In the genomic region with DNA sequence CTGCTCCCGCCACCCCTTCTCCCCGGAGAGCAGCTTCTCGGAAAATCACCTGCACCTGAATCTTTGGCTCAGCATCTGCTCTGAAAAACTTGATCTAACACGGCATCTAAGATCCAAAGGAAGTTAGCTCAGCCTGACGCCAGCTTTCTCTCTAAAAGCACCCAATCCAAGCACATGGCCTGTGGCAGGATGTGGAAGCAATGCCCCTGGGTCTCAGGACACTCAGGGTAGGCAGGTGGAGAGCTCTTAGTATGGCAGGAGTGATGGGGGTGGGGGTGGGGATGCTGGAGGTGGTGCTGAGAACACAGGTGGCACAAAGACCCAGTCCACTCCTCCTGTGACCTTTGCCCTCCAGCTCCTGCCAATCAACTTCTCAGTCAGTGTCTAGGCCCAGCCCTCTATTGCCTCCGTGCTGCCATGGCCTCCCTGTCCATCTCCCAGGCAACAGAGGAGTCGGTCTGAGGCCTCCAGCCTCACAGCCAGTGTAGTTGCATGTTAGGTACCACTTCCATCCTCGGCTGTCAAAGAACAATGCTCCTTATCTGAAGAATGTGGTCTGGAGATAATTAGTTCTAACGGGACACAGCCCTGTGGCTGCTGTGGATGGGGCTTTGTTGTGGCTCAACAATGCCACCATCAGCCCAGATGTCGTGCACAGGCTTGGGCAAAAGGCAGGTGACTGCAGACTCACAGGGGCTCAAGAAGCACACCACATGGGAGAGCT, we compare ENCODE assay signal across 12 cellular contexts.
DNase-seq lines count a peak whose midpoint lies in the region; ATAC-seq and TF ChIP-seq lines count a peak whose summit lies in the region.
"Had no signal": no experiment of that assay in that cellular context is flagged by ENCODE, and none has a peak within 500 bp of the region (broad histone marks: within the 10 kb centered on the region; RNA-seq: fewer than 3 reads in every experiment).

No MANE protein-coding gene starts in this region.

- peaks cover 7% of the 10 kb centered on the region for H3K36me3 Mint-ChIP-seq in CD4-positive, CD25-positive, alpha-beta regulatory T cell

- H3K36me3 ChIP-seq in CD4-positive, CD25-positive, alpha-beta regulatory T cell (ENCODE audit: control insufficient read depth, insufficient read depth, low read length) = no peaks in the 10 kb centered on the region
- H3K36me3 ChIP-seq: SJCRH30 had no signal

- peak in 1 of 2 donors; percentile 58 for ATAC-seq in CD4-positive, CD25-positive, alpha-beta regulatory T cell (ENCODE audit: low read depth in 2 of 2)
- ATAC-seq in SK-N-SH treated with all-trans-retinoic acid at 6 μM for 48 hours (peak; percentile 34; the same call in 1 of the 3 replicates), left ventricle myocardium superior (peak; percentile 57), HG02970 (IDR thresholded peaks at IDR 0.05; ENCODE audit: low FRiP score, unreplicated experiment) (no peak)
- ATAC-seq: esophagus mucosa had no signal

- intact Hi-C loops in left ventricle myocardium superior (cut with micrococcal nuclease) = no loop called here

- no peaks in the 10 kb centered on the region for H3K9me3 ChIP-seq in CD4-positive, CD25-positive, alpha-beta regulatory T cell (ENCODE audit: control insufficient read depth in 2 of 2, low read length in 2 of 2)

- H3K27ac Mint-ChIP-seq in CD4-positive, CD25-positive, alpha-beta regulatory T cell = peak overlapping the region; percentile 71 to 90 (median 78)

- peak; percentile 1 for DNase-seq in A172 (ENCODE audit: low spot score)
- DNase-seq in CD4-positive, CD25-positive, alpha-beta regulatory T cell = peak in 2 of 3 donors; percentile 34 to 44
- no peak for DNase-seq in left ventricle myocardium superior
- DNase-seq in NCI-H2171 (lab: John Stamatoyannopoulos, UW) = no peak
- DNase-seq in NCI-H1048 (lab: John Stamatoyannopoulos, UW) = no peak
- DNase-seq: kidney; NCI-H1930; NK-92 treated with Interleukin-12 subunit alpha and Interleukin-12 subunit beta, amount 100 ng/mL, for 24 hours had no signal

- H3K4me1 Mint-ChIP-seq in CD4-positive, CD25-positive, alpha-beta regulatory T cell = peaks cover 14 to 38% (median 27%) of the 10 kb centered on the region in 4 donors

- H3K4me1 ChIP-seq in CD4-positive, CD25-positive, alpha-beta regulatory T cell (ENCODE audit: control insufficient read depth, insufficient read depth, low read length, poor library complexity, severe bottlenecking) = peaks cover 20% of the 10 kb centered on the region
- H3K4me1 ChIP-seq: SJCRH30 had no signal

- H3K27me3 ChIP-seq in CD4-positive, CD25-positive, alpha-beta regulatory T cell (ENCODE audit: control insufficient read depth, insufficient read depth, low read length) = no peaks in the 10 kb centered on the region
- H3K27me3 ChIP-seq: SJCRH30 had no signal

- no peak overlapping the region for H3K4me3 ChIP-seq in CD4-positive, CD25-positive, alpha-beta regulatory T cell (ENCODE audit: low read depth, low read length)
- H3K4me3 ChIP-seq: SJCRH30 had no signal

- H3K9me3 Mint-ChIP-seq in CD4-positive, CD25-positive, alpha-beta regulatory T cell = peaks cover 0 to 16% (median 6%) of the 10 kb centered on the region in 7 donors

- H3K27me3 Mint-ChIP-seq in CD4-positive, CD25-positive, alpha-beta regulatory T cell = no peaks in the 10 kb centered on the region

- H3K4me3 Mint-ChIP-seq in CD4-positive, CD25-positive, alpha-beta regulatory T cell = no peak overlapping the region

- H3K27ac ChIP-seq in CD4-positive, CD25-positive, alpha-beta regulatory T cell (ENCODE audit: insufficient read depth, low read length, poor library complexity, severe bottlenecking) = no peak overlapping the region
- H3K27ac ChIP-seq: SJCRH30 had no signal

TF ChIP-seq in SK-N-SH treated with all-trans-retinoic acid at 6 μM for 48 hours, 23 proteins besides CTCF, POLR2A, EP300 and RAD21:
- TF ChIP-seq TCF4 (CRISPR knock-in tag; IDR thresholded peaks at IDR 0.05; ENCODE audit: borderline replicate concordance) = peak; percentile 66; the same call in 1 of the 2 replicates
- no peak for TF ChIP-seq CSDC2 (CRISPR knock-in tag; IDR thresholded peaks at IDR 0.05)
- TF ChIP-seq RARB (CRISPR knock-in tag; IDR thresholded peaks at IDR 0.05) = no peak
- TF ChIP-seq ZC3H10 (CRISPR knock-in tag; IDR thresholded peaks at IDR 0.05) = no peak

Comparison
In these comparisons a context has a peak if more than half of its experiments do, and no peak if none do; other contexts are left out.
1. DNase-seq: peak in A172 (single experiment) and CD4-positive, CD25-positive, alpha-beta regulatory T cell (2 of 3); none in left ventricle myocardium superior (single experiment), NCI-H2171 (single experiment) and NCI-H1048 (single experiment).